Comparison of ENCODE assay signal across 22 cellular contexts in genomic region chr3:193248848-193249468, GRCh38.
A peak's percentile ranks its signal among the peaks of the same experiment; 100 is the strongest.
DNase-seq lines count a peak whose midpoint lies in the region; ATAC-seq, FAIRE-seq and TF ChIP-seq lines count a peak whose summit lies in the region.
"Had no signal": no experiment of that assay in that cellular context is flagged by ENCODE, and none has a peak within 500 bp of the region (broad histone marks: within the 10 kb centered on the region; RNA-seq: fewer than 3 reads in every experiment).

No MANE protein-coding gene starts in this region.

- H3K36me3 ChIP-seq in HEK293 (ENCODE audit: control insufficient read depth in 2 of 2, insufficient read depth in 1 of 2, low read length in 2 of 2), result no peaks in the 10 kb centered on the region
- H3K36me3 ChIP-seq: BE2C; BLaER1 treated with 17β-estradiol and CSF1 and Interleukin-3, amounts not matched to agents 10 nM and 100 nM had no signal

- ATAC-seq in HG03097 (IDR thresholded peaks at IDR 0.05; ENCODE audit: low FRiP score, unreplicated experiment), result no peak
- ATAC-seq: A549, GM12878 had no signal

- H3K27ac ChIP-seq in HEK293 (ENCODE audit: extremely low read depth, low read depth, low read length), result no peak overlapping the region
- H3K27ac ChIP-seq: A549; BLaER1 treated with 17β-estradiol and CSF1 and Interleukin-3, amounts not matched to agents 10 nM and 100 nM; GM23248 had no signal

- TF ChIP-seq CTCF in D721Med (IDR thresholded peaks at IDR 0.05; ENCODE audit: insufficient read depth, missing control alignments) (no peak), HEK293 (tag by site-specific recombination; IDR thresholded peaks at IDR 0.05) (no peak)

- POLR2A ChIA-PET in HEK293 (lab: Yijun Ruan, JAX), result no interaction called here

- DNase-seq in DMS53 (lab: John Stamatoyannopoulos, UW) (peak; percentile 5), DMS53 treated with DMSO at 0.1 percent for 48 hours (lab: John Stamatoyannopoulos, UW; ENCODE audit: unreplicated experiment) (no peak), D721Med (ENCODE audit: insufficient read length, low spot score) (no peak), GDM1 (lab: John Stamatoyannopoulos, UW) (no peak)
- DNase-seq: 8988T; ACHN; AML-193; BE2C; CD4-positive, alpha-beta T cell; CD8-positive, alpha-beta memory T cell; DND-41; GM23248; H7; HCEC 1CT had no signal

- peak; percentile 87 for FAIRE-seq in D721Med (lab: Jason Lieb, UNC)
- FAIRE-seq: A549, G401.6, GM12878, GM19239, H1 had no signal

- CTCF ChIA-PET in HEK293 (lab: Yijun Ruan, JAX), result no interaction called here

- no peak overlapping the region for H3K4me3 ChIP-seq in HEK293 (ENCODE audit: low read depth, low read length)
- H3K4me3 ChIP-seq: A549; BLaER1 treated with 17β-estradiol and CSF1 and Interleukin-3, amounts not matched to agents 10 nM and 100 nM; GM12878; GM23248 had no signal

- no peaks in the 10 kb centered on the region for H3K9me3 ChIP-seq in HEK293 (ENCODE audit: control insufficient read depth, insufficient read depth, low read depth, low read length)
- H3K9me3 ChIP-seq: BE2C had no signal

- H3K4me1 ChIP-seq in HEK293 (ENCODE audit: control insufficient read depth, insufficient read depth, low read length), result no peaks in the 10 kb centered on the region
- H3K4me1 ChIP-seq: A549; BE2C; BLaER1 treated with 17β-estradiol and CSF1 and Interleukin-3, amounts not matched to agents 10 nM and 100 nM had no signal

TF ChIP-seq in HEK293, 187 proteins besides CTCF, POLR2A, EP300 and RAD21 (continues in another document):
- TF ChIP-seq HOXA7 (CRISPR knock-in tag; IDR thresholded peaks at IDR 0.05; ENCODE audit: borderline replicate concordance), result no peak
- TF ChIP-seq ZNF558 (tag by site-specific recombination; IDR thresholded peaks at IDR 0.05), result 0 out of 2 replicates have a peak, but pooled peaks have one; percentile 50
- TF ChIP-seq ZNF354C (tag by site-specific recombination; IDR thresholded peaks at IDR 0.05; ENCODE audit: borderline replicate concordance, low read depth), result no peak
- no peak for TF ChIP-seq ZNF658 (tag by site-specific recombination; IDR thresholded peaks at IDR 0.05)
- no peak for TF ChIP-seq HIC1 (tag by site-specific recombination; IDR thresholded peaks at IDR 0.05)
- no peak for TF ChIP-seq ZNF350 (tag by site-specific recombination; IDR thresholded peaks at IDR 0.05)
- TF ChIP-seq ZNF837 (tag by site-specific recombination; IDR thresholded peaks at IDR 0.05), result no peak
- peak; percentile 95; the same call in 1 of the 2 replicates for TF ChIP-seq ZNF280D (tag by site-specific recombination; IDR thresholded peaks at IDR 0.05)
- no peak for TF ChIP-seq ZNF580 (tag by site-specific recombination; IDR thresholded peaks at IDR 0.05)
- TF ChIP-seq ZNF626 (tag by site-specific recombination; IDR thresholded peaks at IDR 0.05), result peak; percentile 96
- no peak for TF ChIP-seq OVOL3 (tag by site-specific recombination; IDR thresholded peaks at IDR 0.05)
- 0 out of 2 replicates have a peak, but pooled peaks have one; percentile 10 for TF ChIP-seq ZBTB1 (tag by site-specific recombination; IDR thresholded peaks at IDR 0.05)
- peak; percentile 48; the same call in 1 of the 2 replicates for TF ChIP-seq ZNF362 (tag by site-specific recombination; IDR thresholded peaks at IDR 0.05)
- peak; percentile 99 for TF ChIP-seq SETDB1 (IDR thresholded peaks at IDR 0.05; ENCODE audit: insufficient read length, low read length)
- no peak for TF ChIP-seq ZNF548 (tag by site-specific recombination; IDR thresholded peaks at IDR 0.05)
- no peak for TF ChIP-seq WT1 (tag by site-specific recombination; IDR thresholded peaks at IDR 0.05)
- TF ChIP-seq ZSCAN5A (tag by site-specific recombination; IDR thresholded peaks at IDR 0.05), result no peak
- no peak for TF ChIP-seq ZFHX2 (tag by site-specific recombination; conservative IDR thresholded peaks at IDR 0.05)
- TF ChIP-seq TRIM28 (IDR thresholded peaks at IDR 0.05; ENCODE audit: borderline replicate concordance, low read length), result peak; percentile 95
- no peak for TF ChIP-seq MYNN (tag by site-specific recombination; IDR thresholded peaks at IDR 0.05; ENCODE audit: borderline replicate concordance)
- TF ChIP-seq ZNF610 (tag by site-specific recombination; IDR thresholded peaks at IDR 0.05; ENCODE audit: borderline replicate concordance), result peak; percentile 63
- no peak for TF ChIP-seq GLIS2 (tag by site-specific recombination; IDR thresholded peaks at IDR 0.05)
- peak; percentile 54; the same call in 1 of the 2 replicates for TF ChIP-seq ZNF639 (tag by site-specific recombination; IDR thresholded peaks at IDR 0.05)
